In genomic region chr3:171972965-171973364, GRCh38 we compare ENCODE assay signal across 1 cellular context.
TF ChIP-seq lines count a peak whose summit lies in the region.

No MANE protein-coding gene starts in this region.

TF ChIP-seq in HEK293, 187 proteins besides CTCF, POLR2A, EP300 and RAD21:
- 0 out of 2 replicates have a peak, but pooled peaks have one; percentile 45 for TF ChIP-seq PRDM10 (tag by site-specific recombination; IDR thresholded peaks at IDR 0.05)
- no peak for TF ChIP-seq ZNF580 (tag by site-specific recombination; IDR thresholded peaks at IDR 0.05)
- no peak for TF ChIP-seq ZNF16 (tag by site-specific recombination; IDR thresholded peaks at IDR 0.05; ENCODE audit: low read depth)
- no peak for TF ChIP-seq ZIC2 (tag by site-specific recombination; IDR thresholded peaks at IDR 0.05)
